8 cellular contexts compared by ENCODE assay signal in genomic region chr10:69318997-69319727, GRCh38. TPM values are rescaled to one million over a fixed set of nuclear protein-coding genes. Genes with fewer than 3 reads are reported as not detected.
DNase-seq lines count a peak whose midpoint lies in the region; ATAC-seq and TF ChIP-seq lines count a peak whose summit lies in the region.

No MANE protein-coding gene starts in this region.

- intact Hi-C loops in CD4-positive, alpha-beta memory T cell (cut with micrococcal nuclease), result loop anchor here (1.0 to 2.0 kb wide), 5 partner anchors 8 to 89 kb away; no protein-coding TSS in a partner anchor
- intact Hi-C loops in dendritic cell treated with granulocyte-macrophage colony-stimulating factor and Interleukin-4, amounts not matched to agents 40 ng/mL and 50 ng/mL, for 4 days (cut with micrococcal nuclease), result loop anchor here (2.0 kb wide), 1 partner anchor 16 kb away; no protein-coding TSS in a partner anchor

- CTCF ChIA-PET in CD4-positive, alpha-beta memory T cell (lab: Charles Lee; ENCODE audit: partially characterized antibody), result interaction anchor here (0.6 to 2.2 kb wide), 10 partner anchors 36 to 850 kb away, joined by 3 to 9 read pairs (median 3); no protein-coding TSS in a partner anchor

- DNase-seq in CD4-positive, alpha-beta memory T cell, result peak; percentile 65 to 89 (median 76)
- peak; percentile 71 for DNase-seq in GM20000 (ENCODE audit: low spot score)
- peak; percentile 43 to 77 for DNase-seq in activated CD4-positive, alpha-beta T cell treated with anti-CD3 and anti-CD28 coated beads, Interleukin-2, amount 50 U/mL, for 24 hours (ENCODE audit: low read depth in 1 of 2, low spot score in 1 of 2)
- DNase-seq in lung (ENCODE audit: low spot score), result peak; percentile 86
- DNase-seq in stimulated activated CD8-positive, alpha-beta memory T cell treated with anti-CD3 and anti-CD28 coated beads, Interleukin-15, amount 100 ng/mL, for 1 hour (ENCODE audit: low read depth), result peak; percentile 56
- no peak for DNase-seq in NCI-H2196 treated with DMSO at 0.1 percent for 48 hours (lab: John Stamatoyannopoulos, UW; ENCODE audit: unreplicated experiment)

- WGBS in HUES64, result under 1% methylated on average over 56 of the region's 56 CpGs
- 0 to 1% methylated on average over 56 of the region's 56 CpGs for WGBS in lung, 2 donors

- H3K9me3 Mint-ChIP-seq in CD4-positive, alpha-beta memory T cell, result no peaks in the 10 kb centered on the region
- no peaks in the 10 kb centered on the region for H3K9me3 Mint-ChIP-seq in dendritic cell treated with granulocyte-macrophage colony-stimulating factor and Interleukin-4, amounts not matched to agents 40 ng/mL and 50 ng/mL, for 4 days

- no peaks in the 10 kb centered on the region for H3K9me3 ChIP-seq in CD4-positive, alpha-beta memory T cell (ENCODE audit: control insufficient read depth in 1 of 2, low read length in 2 of 2)
- H3K9me3 ChIP-seq in HUES64 (ENCODE audit: insufficient read depth, low read depth, low read length) (no peaks in the 10 kb centered on the region), lung (ENCODE audit: control insufficient read depth in 2 of 2, insufficient read depth in 1 of 2, low read length in 1 of 2) (no peaks in the 10 kb centered on the region)

- POLR2A ChIA-PET in CD4-positive, alpha-beta memory T cell (lab: Charles Lee; ENCODE audit: partially characterized antibody), result interaction anchor here (0.6 to 6.1 kb wide), 24 partner anchors 9 to 851 kb away, joined by 3 to 70 read pairs (median 5); partner anchors contain the start of gene SAR1A

- H3K27me3 ChIP-seq in CD4-positive, alpha-beta memory T cell (ENCODE audit: insufficient read depth, low read length), result no peaks in the 10 kb centered on the region
- H3K27me3 ChIP-seq in HUES64 (ENCODE audit: insufficient read depth, low read length), result no peaks in the 10 kb centered on the region
- H3K27me3 ChIP-seq in lung (ENCODE audit: control insufficient read depth, insufficient read depth), result no peaks in the 10 kb centered on the region

- H3K4me3 Mint-ChIP-seq in CD4-positive, alpha-beta memory T cell, result peak overlapping the region; percentile 90 to 98 (median 96)
- peak overlapping the region; percentile 87 for H3K4me3 Mint-ChIP-seq in dendritic cell treated with granulocyte-macrophage colony-stimulating factor and Interleukin-4, amounts not matched to agents 40 ng/mL and 50 ng/mL, for 4 days

- peaks cover 27 to 61% (median 40%) of the 10 kb centered on the region in 4 donors for H3K4me1 Mint-ChIP-seq in CD4-positive, alpha-beta memory T cell
- peaks cover 51% of the 10 kb centered on the region for H3K4me1 Mint-ChIP-seq in dendritic cell treated with granulocyte-macrophage colony-stimulating factor and Interleukin-4, amounts not matched to agents 40 ng/mL and 50 ng/mL, for 4 days (ENCODE audit: low read depth)

- peak overlapping the region; percentile 72 for H3K9ac ChIP-seq in HUES64 (ENCODE audit: low read depth, low read length)

- peak overlapping the region; percentile 66 to 99 for H3K4me3 ChIP-seq in CD4-positive, alpha-beta memory T cell (ENCODE audit: low read length in 2 of 2)
- peak overlapping the region; percentile 97 for H3K4me3 ChIP-seq in HUES64 (ENCODE audit: low read length)
- peak overlapping the region; percentile 77 for H3K4me3 ChIP-seq in lung

- TF ChIP-seq CTCF in GM20000 (IDR thresholded peaks at IDR 0.05; ENCODE audit: extremely low read depth, missing control alignments) (no peak), lung (IDR thresholded peaks at IDR 0.05; ENCODE audit: control extremely low read depth, extremely low read depth) (no peak)

- H3K4me1 ChIP-seq in CD4-positive, alpha-beta memory T cell (ENCODE audit: insufficient read depth, low read length), result peaks cover 49% of the 10 kb centered on the region
- H3K4me1 ChIP-seq in HUES64 (ENCODE audit: insufficient read depth, low read length) (peaks cover 36% of the 10 kb centered on the region), lung (ENCODE audit: control insufficient read depth in 2 of 2, insufficient read depth in 2 of 2, low read length in 2 of 2) (peaks cover 19 to 23% of the 10 kb centered on the region in 2 donors)

- H3K36me3 ChIP-seq in CD4-positive, alpha-beta memory T cell (ENCODE audit: insufficient read depth, low read length), result no peaks in the 10 kb centered on the region
- H3K36me3 ChIP-seq in HUES64 (ENCODE audit: insufficient read depth, low read length) (peaks cover 2% of the 10 kb centered on the region; the same call in 1 of the 2 replicates), lung (ENCODE audit: control insufficient read depth in 2 of 2, insufficient read depth in 2 of 2, low read length in 2 of 2) (no peaks in the 10 kb centered on the region)

- H3K27ac Mint-ChIP-seq in CD4-positive, alpha-beta memory T cell, result peak overlapping the region; percentile 92 to 99 (median 97)
- peak overlapping the region; percentile 87 for H3K27ac Mint-ChIP-seq in dendritic cell treated with granulocyte-macrophage colony-stimulating factor and Interleukin-4, amounts not matched to agents 40 ng/mL and 50 ng/mL, for 4 days

- H3K27me3 Mint-ChIP-seq in CD4-positive, alpha-beta memory T cell, result no peaks in the 10 kb centered on the region
- no peaks in the 10 kb centered on the region for H3K27me3 Mint-ChIP-seq in dendritic cell treated with granulocyte-macrophage colony-stimulating factor and Interleukin-4, amounts not matched to agents 40 ng/mL and 50 ng/mL, for 4 days

- ATAC-seq in lung (ENCODE audit: insufficient read depth, low FRiP score), result peak; percentile 54

- H3K36me3 Mint-ChIP-seq in CD4-positive, alpha-beta memory T cell, result peaks cover 0 to 13% of the 10 kb centered on the region in 2 donors
- H3K36me3 Mint-ChIP-seq in dendritic cell treated with granulocyte-macrophage colony-stimulating factor and Interleukin-4, amounts not matched to agents 40 ng/mL and 50 ng/mL, for 4 days (ENCODE audit: low read depth), result peaks cover 8% of the 10 kb centered on the region

- H3K27ac ChIP-seq in CD4-positive, alpha-beta memory T cell (ENCODE audit: low read depth, low read length), result peak overlapping the region; percentile 84
- H3K27ac ChIP-seq in HUES64 (ENCODE audit: low read depth, low read length) (peak overlapping the region; percentile 46; the same call in 1 of the 2 replicates), lung (ENCODE audit: low read depth in 1 of 2, low read length in 1 of 2) (peak overlapping the region; percentile 92 to 94)

RNA-seq across cellular contexts. Expression of gene HK1, which starts 40.9 kb away (rescaled TPM):
- 10 to 100 TPM; 68.6 to 70.1 TPM for total RNA-seq in CD4-positive, alpha-beta memory T cell
- 100 to 1,000 TPM; 153 to 156 TPM for polyA plus RNA-seq in CD4-positive, alpha-beta memory T cell
- 92.2 TPM for polyA plus RNA-seq in HUES64 (2013, experiment 1 of 2)
- polyA plus RNA-seq in HUES64 (2013, experiment 2 of 2), result 96.4 TPM
- 100 to 1,000 TPM in 1 of 2 donors, 10 to 100 TPM in 1; 57.4 to 120 TPM for total RNA-seq in lung
- 10 to 100 TPM; 33.6 to 98.6 TPM for polyA plus RNA-seq in lung
